Comparison of ENCODE assay signal across 20 cellular contexts in genomic region chr1:3464649-3465025, GRCh38. TPM values are rescaled to one million over a fixed set of nuclear protein-coding genes. Genes with fewer than 3 reads are reported as not detected.
DNase-seq lines count a peak whose midpoint lies in the region; ATAC-seq, FAIRE-seq and TF ChIP-seq lines count a peak whose summit lies in the region.
"Had no signal": no experiment of that assay in that cellular context is flagged by ENCODE, and none has a peak within 500 bp of the region (broad histone marks: within the 10 kb centered on the region; RNA-seq: fewer than 3 reads in every experiment).

No MANE protein-coding gene starts in this region.

- H4K20me1 ChIP-seq in BLaER1, result peaks cover 24% of the 10 kb centered on the region; the same call in 1 of the 2 replicates

- ATAC-seq in GM18498 (IDR thresholded peaks at IDR 0.05; ENCODE audit: unreplicated experiment), result no peak

- H3K27me3 ChIP-seq in BLaER1, result no peaks in the 10 kb centered on the region
- H3K27me3 ChIP-seq in tibial nerve, result no peaks in the 10 kb centered on the region

- H3K4me2 ChIP-seq in BLaER1, result peak overlapping the region; percentile 84

- DNase-seq in RWPE1 (ENCODE audit: low spot score) (no peak), kidney (peak; percentile 54), tibial nerve (ENCODE audit: low spot score in 2 of 2) (no peak), NCI-H82 treated with DMSO at 0.1 percent for 48 hours (lab: John Stamatoyannopoulos, UW; ENCODE audit: unreplicated experiment) (no peak)
- DNase-seq in stimulated activated CD4-positive, alpha-beta T cell treated with anti-CD3 and anti-CD28 coated beads, Interleukin-4, amount 100 ng/mL, for 4 hours, result no peak
- DNase-seq: AML-193; CD4-positive, CD25-positive, alpha-beta regulatory T cell; COR-L47; DMS 273 treated with DMSO at 0.1 percent for 48 hours; DND-41; MM.1S; NCI-H1092 treated with DMSO at 0.1 percent for 48 hours; NCI-H2081; NCI-H510A; NCI-H748 treated with DMSO at 0.1 percent for 48 hours; OCI-M1 had no signal

- CTCF ChIA-PET in RWPE1 (lab: Yijun Ruan, JAX), result interaction anchor here (0.6 to 1.5 kb wide), 2 partner anchors 11 to 19 kb away, joined by 4 to 12 read pairs; no protein-coding TSS in a partner anchor

- FAIRE-seq in kidney (lab: Jason Lieb, UNC), result no peak

- TF ChIP-seq CTCF in RWPE1 (conservative IDR thresholded peaks at IDR 0.05; ENCODE audit: low read depth), result no peak
- no peak for TF ChIP-seq CTCF in kidney (IDR thresholded peaks at IDR 0.05; ENCODE audit: borderline replicate concordance, extremely low read depth, insufficient read depth)
- no peak for TF ChIP-seq CTCF in tibial nerve (IDR thresholded peaks at IDR 0.05)

- 92% methylated on average over 4 to 5 of the region's 11 CpGs for WGBS in tibial nerve, 2 donors

- H3K4me1 ChIP-seq in BLaER1, result peaks cover 70% of the 10 kb centered on the region
- peaks cover 9 to 10% of the 10 kb centered on the region in 2 donors for H3K4me1 ChIP-seq in kidney (ENCODE audit: control insufficient read depth in 1 of 2, insufficient read depth in 1 of 2, low read depth in 1 of 2, low read length in 2 of 2)
- H3K4me1 ChIP-seq in tibial nerve, result peaks cover 0 to 64% (median 13%) of the 10 kb centered on the region in 4 donors
- H3K4me1 ChIP-seq: HAP-1 had no signal

- TF ChIP-seq POLR2A in tibial nerve (IDR thresholded peaks at IDR 0.05), result no peak

- no peak overlapping the region for H3K4me3 ChIP-seq in BLaER1
- H3K4me3 ChIP-seq in kidney (ENCODE audit: low read length in 2 of 2), result no peak overlapping the region
- no peak overlapping the region for H3K4me3 ChIP-seq in tibial nerve
- H3K4me3 ChIP-seq: HAP-1 had no signal

- intact Hi-C loops in kidney (cut with DNase I), result no loop called here

- H3K36me3 ChIP-seq in BLaER1 (no peaks in the 10 kb centered on the region), kidney (ENCODE audit: control insufficient read depth in 1 of 2, insufficient read depth in 2 of 2, low read length in 2 of 2) (peaks cover 0 to 6% of the 10 kb centered on the region in 2 donors), tibial nerve (no peaks in the 10 kb centered on the region)
- H3K36me3 ChIP-seq: HAP-1 had no signal

- H3K9ac ChIP-seq in BLaER1, result no peak overlapping the region
- H3K9ac ChIP-seq in kidney (ENCODE audit: low read length in 2 of 2), result no peak overlapping the region

- no peaks in the 10 kb centered on the region for H3K9me3 ChIP-seq in BLaER1
- H3K9me3 ChIP-seq in kidney (ENCODE audit: control insufficient read depth in 1 of 2, low read length in 2 of 2), result no peaks in the 10 kb centered on the region
- H3K9me3 ChIP-seq in tibial nerve, result no peaks in the 10 kb centered on the region
- H3K9me3 ChIP-seq: HAP-1 had no signal

- POLR2A ChIA-PET in RWPE1 (lab: Yijun Ruan, JAX; ENCODE audit: low non-redundant PET), result no interaction called here

- no peak for TF ChIP-seq EP300 in tibial nerve (IDR thresholded peaks at IDR 0.05)

- H3K27ac ChIP-seq in BLaER1, result peak overlapping the region; percentile 42
- peak overlapping the region; percentile 23 for H3K27ac ChIP-seq in RWPE1
- H3K27ac ChIP-seq in kidney (ENCODE audit: low read depth in 2 of 2, low read length in 2 of 2), result no peak overlapping the region
- H3K27ac ChIP-seq in tibial nerve, result peak overlapping the region in 3 of 4 donors; percentile 80 to 92 (median 92)

RNA-seq across cellular contexts. Expression of gene ARHGEF16, which starts 10.2 kb away (rescaled TPM):
- 39.3 TPM for total RNA-seq in kidney
- polyA plus RNA-seq in kidney (ENCODE audit: insufficient read depth, low read depth, low replicate concordance), result 15.5 TPM
- total RNA-seq in tibial nerve, result 10 to 100 TPM; 10.0 to 19.2 (median 17.1) TPM
- total RNA-seq: CD4-positive, CD25-positive, alpha-beta regulatory T cell; LHCN-M2 had no signal
- polyA plus RNA-seq: CD4-positive, CD25-positive, alpha-beta regulatory T cell had no signal

Comparison
In these comparisons a context has a peak if more than half of its experiments do, and no peak if none do; other contexts are left out.
1. H3K27ac ChIP-seq: peak in BLaER1 (single experiment), RWPE1 (single experiment) and tibial nerve (3 of 4); none in kidney (0 of 2).